ENCODE assay signal across 9 cellular contexts in the genomic region with DNA sequence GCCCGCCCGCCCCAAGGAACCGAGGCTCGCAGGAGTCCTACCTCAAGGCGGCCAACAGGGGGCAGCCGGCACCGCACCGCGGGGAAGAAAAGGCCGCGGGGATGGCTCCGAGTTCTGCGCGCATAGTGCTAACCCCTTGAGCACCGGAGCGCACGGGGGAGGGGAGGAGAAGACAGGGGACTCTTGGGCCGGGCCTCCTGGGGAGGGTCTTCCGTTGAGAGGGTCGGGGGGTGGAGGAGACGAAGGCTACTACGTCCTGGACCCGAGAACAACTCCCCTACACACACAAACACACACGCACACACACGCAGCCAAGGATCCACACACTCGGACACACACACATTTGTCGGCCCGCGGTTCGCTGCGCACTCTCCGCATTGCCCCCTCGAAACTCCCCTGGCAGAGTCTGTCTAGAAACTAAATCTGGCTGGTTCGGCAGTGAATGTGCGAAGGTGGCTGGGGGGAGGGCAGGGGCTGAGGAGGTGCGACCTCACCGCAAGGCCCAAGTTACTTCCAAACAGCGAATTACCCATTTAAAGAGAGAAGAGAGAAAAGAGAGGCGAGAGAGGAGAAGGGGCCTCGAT. TPM values are rescaled to one million over a fixed set of nuclear protein-coding genes. Genes with fewer than 3 reads are reported as not detected.
DNase-seq lines count a peak whose midpoint lies in the region; ATAC-seq, FAIRE-seq and TF ChIP-seq lines count a peak whose summit lies in the region.
"Had no signal": no experiment of that assay in that cellular context is flagged by ENCODE, and none has a peak within 500 bp of the region (broad histone marks: within the 10 kb centered on the region; RNA-seq: fewer than 3 reads in every experiment).

No MANE protein-coding gene starts in this region.

- peak overlapping the region; percentile 94 for H3K4me2 ChIP-seq in neural progenitor cell

- DNase-seq in NCI-H1417 (lab: John Stamatoyannopoulos, UW) = peak; percentile 15 to 71 (median 65)
- DNase-seq in NCI-H1417 treated with DMSO at 0.1 percent for 48 hours (lab: John Stamatoyannopoulos, UW) = no peak
- peak; percentile 85 for DNase-seq in HEK293T (ENCODE audit: extremely low spot score)
- peak; percentile 54 for DNase-seq in NCI-H1092 treated with DMSO at 0.1 percent for 48 hours (lab: John Stamatoyannopoulos, UW)
- peak; percentile 53 for DNase-seq in activated CD8-positive, alpha-beta T cell treated with anti-CD3 and anti-CD28 coated beads, Interleukin-2, amount 10 ng/mL, durations not matched to agents 7 days and 5 days
- peak; percentile 87 to 96 for DNase-seq in foreskin fibroblast
- peak; percentile 94 for DNase-seq in neural progenitor cell (ENCODE audit: low spot score)
- DNase-seq in urothelium cell line (ENCODE audit: low spot score) = peak; percentile 78

- peaks cover 54% of the 10 kb centered on the region for H3F3A ChIP-seq in neural progenitor cell (ENCODE audit: low read depth)

- H3K9ac ChIP-seq in neural progenitor cell = no peak overlapping the region

- H4K20me1 ChIP-seq in neural progenitor cell (ENCODE audit: low read depth) = peaks cover 52% of the 10 kb centered on the region

- H3K27me3 Mint-ChIP-seq in activated CD8-positive, alpha-beta T cell treated with anti-CD3 and anti-CD28 coated beads, Interleukin-2, amount 10 ng/mL, durations not matched to agents 7 days and 5 days (ENCODE audit: low read depth) = peaks cover 84% of the 10 kb centered on the region
- H3K27me3 Mint-ChIP-seq in neural progenitor cell (ENCODE audit: insufficient read depth, low read depth) = peaks cover 40% of the 10 kb centered on the region

- TF ChIP-seq CTCF in foreskin fibroblast (IDR thresholded peaks at IDR 0.05; ENCODE audit: low read depth, low read length) = peak; percentile 47
- peak; percentile 74 for TF ChIP-seq CTCF in neural progenitor cell (IDR thresholded peaks at IDR 0.05)

- peaks cover 23% of the 10 kb centered on the region for H3K4me1 Mint-ChIP-seq in activated CD8-positive, alpha-beta T cell treated with anti-CD3 and anti-CD28 coated beads, Interleukin-2, amount 10 ng/mL, durations not matched to agents 7 days and 5 days (ENCODE audit: low read depth)
- peaks cover 56% of the 10 kb centered on the region for H3K4me1 Mint-ChIP-seq in neural progenitor cell

- peaks cover 41% of the 10 kb centered on the region for H3K4me1 ChIP-seq in neural progenitor cell

- ATAC-seq in activated CD8-positive, alpha-beta T cell treated with anti-CD3 and anti-CD28 coated beads, Interleukin-2, amount 10 ng/mL, durations not matched to agents 7 days and 5 days = peak; percentile 53

- peaks cover 97% of the 10 kb centered on the region for H3K27me3 ChIP-seq in neural progenitor cell

- POLR2A ChIA-PET in HEK293T (lab: Yijun Ruan, JAX) = no interaction called here
- POLR2A ChIA-PET in activated CD8-positive, alpha-beta T cell treated with anti-CD3 and anti-CD28 coated beads, Interleukin-2, amount 10 ng/mL, durations not matched to agents 7 days and 5 days (lab: Charles Lee) = no interaction called here

- H3K9me3 Mint-ChIP-seq in activated CD8-positive, alpha-beta T cell treated with anti-CD3 and anti-CD28 coated beads, Interleukin-2, amount 10 ng/mL, durations not matched to agents 7 days and 5 days (ENCODE audit: insufficient read depth) = no peaks in the 10 kb centered on the region
- no peaks in the 10 kb centered on the region for H3K9me3 Mint-ChIP-seq in neural progenitor cell

- no peak for FAIRE-seq in urothelium cell line (lab: Jason Lieb, UNC)

- H3K27ac Mint-ChIP-seq in activated CD8-positive, alpha-beta T cell treated with anti-CD3 and anti-CD28 coated beads, Interleukin-2, amount 10 ng/mL, durations not matched to agents 7 days and 5 days = peak overlapping the region; percentile 51
- peak overlapping the region; percentile 92 for H3K27ac Mint-ChIP-seq in neural progenitor cell
- H3K27ac Mint-ChIP-seq: CD4-positive, CD25-positive, alpha-beta regulatory T cell had no signal

- H3K9me3 ChIP-seq in neural progenitor cell (ENCODE audit: low read depth) = no peaks in the 10 kb centered on the region

- H3K27ac ChIP-seq in neural progenitor cell = no peak overlapping the region

- CTCF ChIA-PET in HEK293T (lab: Yijun Ruan, JAX) = interaction anchor here (0.8 kb wide), 1 partner anchor 277 kb away, joined by 4 read pairs; no protein-coding TSS in a partner anchor
- CTCF ChIA-PET in activated CD8-positive, alpha-beta T cell treated with anti-CD3 and anti-CD28 coated beads, Interleukin-2, amount 10 ng/mL, durations not matched to agents 7 days and 5 days (lab: Charles Lee) = no interaction called here

- H3K36me3 ChIP-seq in neural progenitor cell = no peaks in the 10 kb centered on the region

- no peaks in the 10 kb centered on the region for H3K79me2 ChIP-seq in neural progenitor cell (ENCODE audit: low read depth)

- H3K36me3 Mint-ChIP-seq in activated CD8-positive, alpha-beta T cell treated with anti-CD3 and anti-CD28 coated beads, Interleukin-2, amount 10 ng/mL, durations not matched to agents 7 days and 5 days (ENCODE audit: low read depth) = no peaks in the 10 kb centered on the region
- H3K36me3 Mint-ChIP-seq in neural progenitor cell = peaks cover 7% of the 10 kb centered on the region
- H3K36me3 Mint-ChIP-seq: CD4-positive, CD25-positive, alpha-beta regulatory T cell had no signal

- peak overlapping the region; percentile 73 to 86 for H3K4me3 ChIP-seq in foreskin fibroblast (ENCODE audit: low read depth in 1 of 2, low read length in 2 of 2)
- peak overlapping the region; percentile 74 for H3K4me3 ChIP-seq in neural progenitor cell

- peak overlapping the region; percentile 3 for H3K4me3 Mint-ChIP-seq in activated CD8-positive, alpha-beta T cell treated with anti-CD3 and anti-CD28 coated beads, Interleukin-2, amount 10 ng/mL, durations not matched to agents 7 days and 5 days
- peak overlapping the region; percentile 96 for H3K4me3 Mint-ChIP-seq in neural progenitor cell

- H2AFZ ChIP-seq in neural progenitor cell (replicated peaks) = peak overlapping the region; percentile 69

TF ChIP-seq in HEK293T, 16 proteins besides CTCF, POLR2A, EP300 and RAD21:
- TF ChIP-seq, protein P1, sequence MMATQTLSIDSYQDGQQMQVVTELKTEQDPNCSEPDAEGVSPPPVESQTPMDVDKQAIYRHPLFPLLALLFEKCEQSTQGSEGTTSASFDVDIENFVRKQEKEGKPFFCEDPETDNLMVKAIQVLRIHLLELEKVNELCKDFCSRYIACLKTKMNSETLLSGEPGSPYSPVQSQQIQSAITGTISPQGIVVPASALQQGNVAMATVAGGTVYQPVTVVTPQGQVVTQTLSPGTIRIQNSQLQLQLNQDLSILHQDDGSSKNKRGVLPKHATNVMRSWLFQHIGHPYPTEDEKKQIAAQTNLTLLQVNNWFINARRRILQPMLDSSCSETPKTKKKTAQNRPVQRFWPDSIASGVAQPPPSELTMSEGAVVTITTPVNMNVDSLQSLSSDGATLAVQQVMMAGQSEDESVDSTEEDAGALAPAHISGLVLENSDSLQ (IDR thresholded peaks at IDR 0.05) = no peak
- TF ChIP-seq L3MBTL2 (conservative IDR thresholded peaks at IDR 0.05) = peak; percentile 53

RNA-seq across cellular contexts. Expression of a gene that starts 1.8 kb away (rescaled TPM):
- total RNA-seq in activated CD8-positive, alpha-beta T cell treated with anti-CD3 and anti-CD28 coated beads, Interleukin-2, amount 10 ng/mL, durations not matched to agents 7 days and 5 days = not detected
- 3.3 and 5.5 TPM in 2 replicates for total RNA-seq in neural progenitor cell (ENCODE audit: low replicate concordance)
- total RNA-seq: CD4-positive, CD25-positive, alpha-beta regulatory T cell had no signal
